In the genomic region with DNA sequence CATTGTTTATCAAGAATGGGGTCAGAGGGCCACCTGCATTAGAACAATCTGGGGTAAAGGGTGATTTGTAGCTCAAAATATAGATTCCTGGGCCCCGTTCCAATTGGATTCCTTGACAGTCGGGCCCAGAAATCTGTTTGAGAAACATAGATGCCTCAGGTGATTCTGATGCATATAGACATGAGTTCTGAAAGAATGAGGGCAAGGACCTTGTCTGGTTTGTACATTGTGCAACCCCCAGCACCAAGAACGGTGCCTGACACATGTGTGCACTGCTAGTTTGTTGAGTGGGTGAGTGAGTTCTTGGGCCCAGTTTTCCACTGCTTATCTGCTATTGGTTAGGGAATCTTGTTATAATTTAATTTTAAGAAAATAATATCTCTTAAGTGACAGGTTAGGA, we compare ENCODE assay signal across 1 cellular context.
TF ChIP-seq lines count a peak whose summit lies in the region.

No MANE protein-coding gene starts in this region.

TF ChIP-seq in HepG2, 621 proteins besides CTCF, POLR2A, EP300 and RAD21:
- no peak for TF ChIP-seq KMT2B (CRISPR knock-in tag; IDR thresholded peaks at IDR 0.05)
- TF ChIP-seq ZNF3 (CRISPR knock-in tag; IDR thresholded peaks at IDR 0.05) = peak; percentile 59; the same call in 1 of the 2 replicates
- TF ChIP-seq CAMTA2 (CRISPR knock-in tag; IDR thresholded peaks at IDR 0.05; ENCODE audit: borderline replicate concordance) = no peak
- TF ChIP-seq NFRKB (IDR thresholded peaks at IDR 0.05) = no peak
- peak; percentile 26; the same call in 1 of the 2 replicates for TF ChIP-seq CEBPG (CRISPR knock-in tag; IDR thresholded peaks at IDR 0.05)
- TF ChIP-seq ADNP (CRISPR knock-in tag; IDR thresholded peaks at IDR 0.05) = no peak
- TF ChIP-seq PHB2 (IDR thresholded peaks at IDR 0.05; ENCODE audit: partially characterized antibody) = no peak
- TF ChIP-seq NFE2L2 (IDR thresholded peaks at IDR 0.05; ENCODE audit: low read length) = no peak
- TF ChIP-seq CHD2 (IDR thresholded peaks at IDR 0.05; ENCODE audit: low read depth, low read length) = no peak
- 0 out of 2 replicates have a peak, but pooled peaks have one; percentile 42 for TF ChIP-seq CEBPB (IDR thresholded peaks at IDR 0.05; ENCODE audit: borderline replicate concordance, low read depth, low read length)
TF ChIP-seq in HepG2: peak in this region for 3.
